ENCODE assay signal across 9 cellular contexts in genomic region chr9:133194597-133194996, GRCh38. TPM values are rescaled to one million over a fixed set of nuclear protein-coding genes. Genes with fewer than 3 reads are reported as not detected.
"Had no signal": no experiment of that assay in that cellular context is flagged by ENCODE, and none has a peak within 500 bp of the region (broad histone marks: within the 10 kb centered on the region; RNA-seq: fewer than 3 reads in every experiment).

No MANE protein-coding gene starts in this region.

- ATAC-seq: GM12878 had no signal

- H3K4me3 ChIP-seq: GM12878 had no signal

- DNase-seq: GDM1, GF-D8 had no signal

- FAIRE-seq: G401.6, GM12878, GM12891, GM12892, GM18507, GM19239 had no signal

RNA-seq across cellular contexts. Expression of gene OBP2B, which starts 14.5 kb away (rescaled TPM):
- total RNA-seq: G401, GM12878 had no signal
- polyA plus RNA-seq: GM12878 had no signal

RNA-seq across cellular contexts. Expression of gene GBGT1, which starts 30.9 kb away (rescaled TPM):
- total RNA-seq: G401 had no signal
